1 cellular context compared by ENCODE assay signal in genomic region chr17:73210002-73210678, GRCh38.
TF ChIP-seq lines count a peak whose summit lies in the region.

No MANE protein-coding gene starts in this region.

TF ChIP-seq in K562, 482 proteins besides CTCF, POLR2A, EP300 and RAD21 (continued from another document and continues in another):
- TF ChIP-seq THAP7 (CRISPR knock-in tag; IDR thresholded peaks at IDR 0.05) (no peak), ZNF449 (CRISPR knock-in tag; IDR thresholded peaks at IDR 0.05) (no peak), NCOA6 (IDR thresholded peaks at IDR 0.05) (no peak), DMBX1 (CRISPR knock-in tag; IDR thresholded peaks at IDR 0.05; ENCODE audit: borderline replicate concordance) (no peak), TEAD1 (CRISPR knock-in tag; IDR thresholded peaks at IDR 0.05) (no peak), HMGXB4 (CRISPR knock-in tag; IDR thresholded peaks at IDR 0.05) (no peak), ZNF324 (CRISPR knock-in tag; IDR thresholded peaks at IDR 0.05) (no peak), RBFOX2 (IDR thresholded peaks at IDR 0.05; ENCODE audit: low read depth, low read length) (no peak), STAT5B (CRISPR knock-in tag; IDR thresholded peaks at IDR 0.05) (no peak), POLR2B (IDR thresholded peaks at IDR 0.05; ENCODE audit: low read depth, partially characterized antibody) (no peak), GTF2A2 (tag; IDR thresholded peaks at IDR 0.05) (no peak), FOSL1 (tag; conservative IDR thresholded peaks at IDR 0.05) (peak; percentile 89), LARP7 (IDR thresholded peaks at IDR 0.05) (no peak), ARNT (IDR thresholded peaks at IDR 0.05) (0 out of 4 replicates have a peak, but pooled peaks of 1 of the 2 experiments have one; percentile 33), ZNF277 (CRISPR knock-in tag; IDR thresholded peaks at IDR 0.05; ENCODE audit: borderline replicate concordance) (no peak), KLF16 (IDR thresholded peaks at IDR 0.05) (no peak), THAP12 (CRISPR knock-in tag; IDR thresholded peaks at IDR 0.05) (no peak), GTF3C2 (IDR thresholded peaks at IDR 0.05; ENCODE audit: borderline replicate concordance, extremely low read depth, insufficient read length) (no peak), FOXP4 (CRISPR knock-in tag; IDR thresholded peaks at IDR 0.05; ENCODE audit: borderline replicate concordance) (no peak), NR4A1 (CRISPR knock-in tag; IDR thresholded peaks at IDR 0.05) (no peak), NR4A1 (tag; IDR thresholded peaks at IDR 0.05) (no peak), GTF2F1 (IDR thresholded peaks at IDR 0.05; ENCODE audit: low read depth, low read length) (no peak), THRA (IDR thresholded peaks at IDR 0.05) (no peak), ZBTB1 (CRISPR knock-in tag; IDR thresholded peaks at IDR 0.05; ENCODE audit: borderline replicate concordance, low read depth) (no peak), DNMT1 (IDR thresholded peaks at IDR 0.05) (no peak), L3MBTL2 (IDR thresholded peaks at IDR 0.05) (peak; percentile 62), ZNF124 (CRISPR knock-in tag; IDR thresholded peaks at IDR 0.05) (no peak), ETV1 (tag; conservative IDR thresholded peaks at IDR 0.05; ENCODE audit: low read depth) (no peak), ZNF316 (IDR thresholded peaks at IDR 0.05) (0 out of 2 replicates have a peak, but pooled peaks have one; percentile 9), SOX6 (IDR thresholded peaks at IDR 0.05) (0 out of 2 replicates have a peak, but pooled peaks have one; percentile 13), RERE (CRISPR knock-in tag; IDR thresholded peaks at IDR 0.05; ENCODE audit: borderline replicate concordance) (no peak), ZEB2 (IDR thresholded peaks at IDR 0.05) (no peak), SRSF7 (optimal IDR thresholded peaks at IDR 0.05; ENCODE audit: low read depth, low read length) (no peak), POLR3A (IDR thresholded peaks at IDR 0.05; ENCODE audit: borderline replicate concordance, extremely low read depth, insufficient read depth, insufficient read length) (no peak), XRCC4 (IDR thresholded peaks at IDR 0.05; ENCODE audit: extremely low read depth, insufficient read depth, insufficient read length) (no peak), ARHGAP35 (IDR thresholded peaks at IDR 0.05; ENCODE audit: partially characterized antibody) (no peak), ZBTB7A (IDR thresholded peaks at IDR 0.05; ENCODE audit: borderline replicate concordance, control insufficient read depth, low read depth, low read length) (no peak), DEAF1 (CRISPR knock-in tag; IDR thresholded peaks at IDR 0.05) (no peak), HCFC1 (IDR thresholded peaks at IDR 0.05; ENCODE audit: low read depth, low read length) (no peak), CHD4 (IDR thresholded peaks at IDR 0.05; ENCODE audit: insufficient read depth, insufficient replicate concordance, low read depth, low read length, poor library complexity, severe bottlenecking) (no peak), MCM2 (IDR thresholded peaks at IDR 0.05; ENCODE audit: low read depth) (no peak)
